Comparison of ENCODE assay signal across 17 cellular contexts in the genomic region with DNA sequence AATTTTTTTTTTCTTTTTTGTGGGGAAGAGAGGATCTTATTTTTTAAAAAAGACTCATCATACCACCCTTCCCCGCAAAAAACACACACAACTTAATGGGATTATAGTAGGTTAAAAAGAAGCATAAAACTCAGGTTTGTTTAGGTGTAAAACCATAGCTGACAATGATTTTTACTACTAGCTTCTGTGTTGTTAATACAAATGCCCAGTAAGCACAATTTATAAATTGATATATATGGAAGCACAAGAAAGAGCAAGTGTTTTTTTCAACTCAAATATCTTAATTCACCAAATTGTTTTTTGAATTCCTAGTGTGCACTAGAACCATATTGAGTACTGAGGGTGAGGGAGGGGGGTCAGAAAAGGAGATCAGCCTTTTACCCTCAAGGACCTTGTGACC. TPM values are rescaled to one million over a fixed set of nuclear protein-coding genes. Genes with fewer than 3 reads are reported as not detected.
DNase-seq lines count a peak whose midpoint lies in the region; ATAC-seq and TF ChIP-seq lines count a peak whose summit lies in the region.
"Had no signal": no experiment of that assay in that cellular context is flagged by ENCODE, and none has a peak within 500 bp of the region (broad histone marks: within the 10 kb centered on the region; RNA-seq: fewer than 3 reads in every experiment).

No MANE protein-coding gene starts in this region.

- H3K36me3 ChIP-seq in CD4-positive, CD25-positive, alpha-beta regulatory T cell (ENCODE audit: control insufficient read depth, insufficient read depth, low read length): peaks cover 42% of the 10 kb centered on the region
- H3K36me3 ChIP-seq in CD8-positive, alpha-beta T cell (ENCODE audit: insufficient read depth, low read length): peaks cover 35% of the 10 kb centered on the region
- H3K36me3 ChIP-seq: BLaER1, HAP-1, SJSA1 had no signal

- POLR2A ChIA-PET in CD8-positive, alpha-beta T cell (lab: Charles Lee): interaction anchor here (1.5 kb wide), 1 partner anchor 40 kb away, joined by 3 read pairs; no protein-coding TSS in a partner anchor

- peak overlapping the region; percentile 11 to 59 (median 15) for H3K27ac Mint-ChIP-seq in CD4-positive, CD25-positive, alpha-beta regulatory T cell
- H3K27ac Mint-ChIP-seq in CD8-positive, alpha-beta T cell: peak overlapping the region; percentile 28
- peak overlapping the region; percentile 6 for H3K27ac Mint-ChIP-seq in activated T-helper 17 cell treated with anti-CD3 and anti-CD28 coated beads, Interleukin-2, amount 50 U/mL, for 72 hours
- peak overlapping the region; percentile 42 to 85 (median 71) for H3K27ac Mint-ChIP-seq in immature natural killer cell

- H3K27me3 Mint-ChIP-seq in CD4-positive, CD25-positive, alpha-beta regulatory T cell: no peaks in the 10 kb centered on the region
- no peaks in the 10 kb centered on the region for H3K27me3 Mint-ChIP-seq in CD8-positive, alpha-beta T cell (ENCODE audit: low read depth)
- H3K27me3 Mint-ChIP-seq in activated T-helper 17 cell treated with anti-CD3 and anti-CD28 coated beads, Interleukin-2, amount 50 U/mL, for 72 hours: no peaks in the 10 kb centered on the region
- H3K27me3 Mint-ChIP-seq in immature natural killer cell (ENCODE audit: low read depth in 3 of 3): peaks cover 0 to 6% (median 4%) of the 10 kb centered on the region in 3 donors

- H3K4me3 ChIP-seq in CD4-positive, CD25-positive, alpha-beta regulatory T cell (ENCODE audit: low read depth, low read length): no peak overlapping the region
- no peak overlapping the region for H3K4me3 ChIP-seq in CD8-positive, alpha-beta T cell (ENCODE audit: low read depth, low read length)
- H3K4me3 ChIP-seq: BLaER1, HAP-1, SJSA1 had no signal

- no peak for ATAC-seq in CD4-positive, CD25-positive, alpha-beta regulatory T cell (ENCODE audit: low read depth in 2 of 2)
- ATAC-seq in CD8-positive, alpha-beta T cell: no peak
- no peak for ATAC-seq in activated T-helper 17 cell treated with anti-CD3 and anti-CD28 coated beads, Interleukin-2, amount 50 U/mL, for 72 hours (replicated peaks)
- no peak for ATAC-seq in HG03097 (IDR thresholded peaks at IDR 0.05; ENCODE audit: low FRiP score, unreplicated experiment)
- no peak for ATAC-seq in HG03378 (IDR thresholded peaks at IDR 0.05; ENCODE audit: unreplicated experiment)

- intact Hi-C loops in CD8-positive, alpha-beta T cell (cut with DNase I, micrococcal nuclease): loop anchor here in 1 of 2 experiments (2.0 kb wide), 1 partner anchor 71 kb away; no protein-coding TSS in a partner anchor

- peak overlapping the region in 1 of 4 donors; percentile 24 for H3K4me3 Mint-ChIP-seq in CD4-positive, CD25-positive, alpha-beta regulatory T cell
- H3K4me3 Mint-ChIP-seq in CD8-positive, alpha-beta T cell: peak overlapping the region; percentile 40
- H3K4me3 Mint-ChIP-seq in activated T-helper 17 cell treated with anti-CD3 and anti-CD28 coated beads, Interleukin-2, amount 50 U/mL, for 72 hours: peak overlapping the region; percentile 36
- peak overlapping the region; percentile 27 to 55 (median 45) for H3K4me3 Mint-ChIP-seq in immature natural killer cell

- DNase-seq in CD4-positive, CD25-positive, alpha-beta regulatory T cell: no peak
- DNase-seq in CD8-positive, alpha-beta T cell: no peak
- DNase-seq in immature natural killer cell (no peak), NCI-H2171 (lab: John Stamatoyannopoulos, UW) (no peak)
- DNase-seq: COR-L47, DMS153, NCI-H1436 treated with DMSO at 0.1 percent for 48 hours, NCI-H2081 treated with DMSO at 0.1 percent for 48 hours, NCI-H2227 treated with DMSO at 0.1 percent for 48 hours, NCI-H69 had no signal

- peaks cover 7% of the 10 kb centered on the region for H3K4me1 ChIP-seq in CD4-positive, CD25-positive, alpha-beta regulatory T cell (ENCODE audit: control insufficient read depth, insufficient read depth, low read length, poor library complexity, severe bottlenecking)
- H3K4me1 ChIP-seq in CD8-positive, alpha-beta T cell (ENCODE audit: insufficient read depth, low read length): peaks cover 70% of the 10 kb centered on the region
- H3K4me1 ChIP-seq: BLaER1, HAP-1, SJSA1 had no signal

- no peak for TF ChIP-seq CTCF in CD8-positive, alpha-beta T cell (IDR thresholded peaks at IDR 0.05)

- peaks cover 30 to 61% (median 51%) of the 10 kb centered on the region in 4 donors for H3K4me1 Mint-ChIP-seq in CD4-positive, CD25-positive, alpha-beta regulatory T cell
- H3K4me1 Mint-ChIP-seq in CD8-positive, alpha-beta T cell (ENCODE audit: low read depth): peaks cover 84% of the 10 kb centered on the region
- peaks cover 55% of the 10 kb centered on the region for H3K4me1 Mint-ChIP-seq in activated T-helper 17 cell treated with anti-CD3 and anti-CD28 coated beads, Interleukin-2, amount 50 U/mL, for 72 hours
- peaks cover 92 to 96% of the 10 kb centered on the region in 2 donors for H3K4me1 Mint-ChIP-seq in immature natural killer cell

- peaks cover 0 to 9% (median 0%) of the 10 kb centered on the region in 7 donors for H3K9me3 Mint-ChIP-seq in CD4-positive, CD25-positive, alpha-beta regulatory T cell
- H3K9me3 Mint-ChIP-seq in CD8-positive, alpha-beta T cell: no peaks in the 10 kb centered on the region
- no peaks in the 10 kb centered on the region for H3K9me3 Mint-ChIP-seq in activated T-helper 17 cell treated with anti-CD3 and anti-CD28 coated beads, Interleukin-2, amount 50 U/mL, for 72 hours
- no peaks in the 10 kb centered on the region for H3K9me3 Mint-ChIP-seq in immature natural killer cell

- no peaks in the 10 kb centered on the region for H3K27me3 ChIP-seq in CD4-positive, CD25-positive, alpha-beta regulatory T cell (ENCODE audit: control insufficient read depth, insufficient read depth, low read length)
- H3K27me3 ChIP-seq in CD8-positive, alpha-beta T cell (ENCODE audit: insufficient read depth, low read length): no peaks in the 10 kb centered on the region
- H3K27me3 ChIP-seq: BLaER1 had no signal

- peaks cover 58% of the 10 kb centered on the region for H3K36me3 Mint-ChIP-seq in CD4-positive, CD25-positive, alpha-beta regulatory T cell
- peaks cover 86% of the 10 kb centered on the region for H3K36me3 Mint-ChIP-seq in CD8-positive, alpha-beta T cell
- peaks cover 94% of the 10 kb centered on the region for H3K36me3 Mint-ChIP-seq in activated T-helper 17 cell treated with anti-CD3 and anti-CD28 coated beads, Interleukin-2, amount 50 U/mL, for 72 hours (ENCODE audit: low read depth)
- peaks cover 44 to 61% (median 57%) of the 10 kb centered on the region in 3 donors for H3K36me3 Mint-ChIP-seq in immature natural killer cell

- CTCF ChIA-PET in CD8-positive, alpha-beta T cell (lab: Charles Lee): interaction anchor here (1.4 to 3.2 kb wide), 3 partner anchors 12 to 95 kb away, joined by 4 to 21 read pairs (median 7); no protein-coding TSS in a partner anchor

- H3K27ac ChIP-seq in CD4-positive, CD25-positive, alpha-beta regulatory T cell (ENCODE audit: insufficient read depth, low read length, poor library complexity, severe bottlenecking): no peak overlapping the region
- H3K27ac ChIP-seq in CD8-positive, alpha-beta T cell (ENCODE audit: low read depth, low read length): no peak overlapping the region
- H3K27ac ChIP-seq: BLaER1, SJSA1 had no signal

- no peaks in the 10 kb centered on the region for H3K9me3 ChIP-seq in CD4-positive, CD25-positive, alpha-beta regulatory T cell (ENCODE audit: control insufficient read depth in 2 of 2, low read length in 2 of 2)
- H3K9me3 ChIP-seq in CD8-positive, alpha-beta T cell (ENCODE audit: low read length): no peaks in the 10 kb centered on the region
- H3K9me3 ChIP-seq: BLaER1, HAP-1, SJSA1 had no signal

RNA-seq across cellular contexts. Expression of a gene that starts 7.0 kb away (rescaled TPM):
- total RNA-seq in CD4-positive, CD25-positive, alpha-beta regulatory T cell: 60.0 TPM
- 10 to 100 TPM; 22.7 to 31.2 (median 26.5) TPM for polyA plus RNA-seq in CD4-positive, CD25-positive, alpha-beta regulatory T cell
- total RNA-seq in CD8-positive, alpha-beta T cell: 100 to 1,000 TPM; 136 to 141 TPM
- total RNA-seq in activated T-helper 17 cell treated with anti-CD3 and anti-CD28 coated beads, Interleukin-2, amount 50 U/mL, for 72 hours: 10 to 100 TPM; 38.0 to 51.7 TPM
- 100 to 1,000 TPM in 1 of 3 donors, 10 to 100 TPM in 2; 80.6 to 143 (median 91.7) TPM for polyA plus RNA-seq in immature natural killer cell
- total RNA-seq: HT1080 had no signal

Comparison
In these comparisons a context has a peak if more than half of its experiments do, and no peak if none do; other contexts are left out.
1. H3K27ac Mint-ChIP-seq: peak in every context shown above with its lines; median percentile 71 in immature natural killer cell; 28 in CD8-positive, alpha-beta T cell; 15 in CD4-positive, CD25-positive, alpha-beta regulatory T cell; 6 in activated T-helper 17 cell treated with anti-CD3 and anti-CD28 coated beads, Interleukin-2, amount 50 U/mL, for 72 hours.